1 cellular context compared by ENCODE assay signal in genomic region chr2:32356735-32357544, GRCh38.
TF ChIP-seq lines count a peak whose summit lies in the region.

Gene BIRC6 (plus strand): TSS chr2:32357023. CDS start chr2:32357162, 139 bp downstream.

TF ChIP-seq in HCT116, 20 proteins besides CTCF, POLR2A, EP300 and RAD21 (continued from another document):
- TF ChIP-seq ZBTB33 (IDR thresholded peaks at IDR 0.05; ENCODE audit: extremely low read depth, insufficient replicate concordance, low read length): peak; percentile 43
- TF ChIP-seq CBX3 (IDR thresholded peaks at IDR 0.05; ENCODE audit: low read depth): no peak
- TF ChIP-seq, protein P1, sequence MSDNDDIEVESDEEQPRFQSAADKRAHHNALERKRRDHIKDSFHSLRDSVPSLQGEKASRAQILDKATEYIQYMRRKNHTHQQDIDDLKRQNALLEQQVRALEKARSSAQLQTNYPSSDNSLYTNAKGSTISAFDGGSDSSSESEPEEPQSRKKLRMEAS (IDR thresholded peaks at IDR 0.05): peak; percentile 91
- no peak for TF ChIP-seq EZH2phosphoT487 (IDR thresholded peaks at IDR 0.05; ENCODE audit: borderline replicate concordance)
- no peak for TF ChIP-seq CEBPB (IDR thresholded peaks at IDR 0.05; ENCODE audit: low read depth)
- no peak for TF ChIP-seq EZH2 (IDR thresholded peaks at IDR 0.05)
- TF ChIP-seq ELF1 (IDR thresholded peaks at IDR 0.05; ENCODE audit: borderline replicate concordance, low read depth): peak; percentile 58
- peak; percentile 81 for TF ChIP-seq SIN3A (IDR thresholded peaks at IDR 0.05; ENCODE audit: low read depth)
- no peak for TF ChIP-seq ZNF274 (IDR thresholded peaks at IDR 0.05; ENCODE audit: low read depth, low read length)
- TF ChIP-seq ZFX (IDR thresholded peaks at IDR 0.05): 0 out of 2 replicates have a peak, but pooled peaks have one; percentile 92
- TF ChIP-seq YY1 (IDR thresholded peaks at IDR 0.05; ENCODE audit: extremely low read depth, insufficient replicate concordance, low read depth, low read length): peak; percentile 90
- no peak for TF ChIP-seq JUND (IDR thresholded peaks at IDR 0.05)
- TF ChIP-seq EGR1 (IDR thresholded peaks at IDR 0.05; ENCODE audit: low read depth): no peak; the same call in 1 of the 2 replicates
- peak; percentile 98 for TF ChIP-seq POLR2AphosphoS5 (IDR thresholded peaks at IDR 0.05; ENCODE audit: low read depth, low read length)
- 0 out of 2 replicates have a peak, but pooled peaks have one; percentile 1 for TF ChIP-seq FOSL1 (IDR thresholded peaks at IDR 0.05; ENCODE audit: low read depth)
